In genomic region chr11:68028802-68029475, GRCh38 we compare ENCODE assay signal across 9 cellular contexts. TPM values are rescaled to one million over a fixed set of nuclear protein-coding genes. Genes with fewer than 3 reads are reported as not detected.
DNase-seq lines count a peak whose midpoint lies in the region; ATAC-seq and TF ChIP-seq lines count a peak whose summit lies in the region.
"Had no signal": no experiment of that assay in that cellular context is flagged by ENCODE, and none has a peak within 500 bp of the region (broad histone marks: within the 10 kb centered on the region; RNA-seq: fewer than 3 reads in every experiment).

No MANE protein-coding gene starts in this region.

- H3K27ac ChIP-seq in KOPT-K1 (ENCODE audit: low read depth, low read length, poor library complexity, severe bottlenecking) (peak overlapping the region; percentile 81), esophagus muscularis mucosa (replicated peaks in 1 of 4) (no peak overlapping the region)
- H3K27ac ChIP-seq: right atrium auricular region had no signal

- no peak for TF ChIP-seq CTCF in Caco-2 (IDR thresholded peaks at IDR 0.05; ENCODE audit: insufficient read depth in 1 of 2, low read depth in 1 of 2, low read length in 1 of 2, severe bottlenecking in 1 of 2, unreplicated experiment in 1 of 2)
- TF ChIP-seq CTCF in esophagus muscularis mucosa (IDR thresholded peaks at IDR 0.05), result no peak

- H3K36me3 Mint-ChIP-seq in Caco-2 (ENCODE audit: insufficient read depth, unreplicated experiment) (peaks cover 12% of the 10 kb centered on the region), naive B cell (peaks cover 0 to 7% of the 10 kb centered on the region in 2 donors)
- peaks cover 3% of the 10 kb centered on the region for H3K36me3 Mint-ChIP-seq in activated naive CD8-positive, alpha-beta T cell treated with anti-CD3 and anti-CD28 coated beads, Interleukin-2, amount 50 U/mL, for 24 hours (ENCODE audit: low read depth)

- no peaks in the 10 kb centered on the region for H3K9me3 ChIP-seq in Caco-2
- no peaks in the 10 kb centered on the region for H3K9me3 ChIP-seq in KOPT-K1 (ENCODE audit: insufficient read depth, low read length, poor library complexity, severe bottlenecking)
- H3K9me3 ChIP-seq in esophagus muscularis mucosa, result peaks cover 0 to 12% (median 0%) of the 10 kb centered on the region in 4 donors

- no peak for TF ChIP-seq POLR2A in esophagus muscularis mucosa (IDR thresholded peaks at IDR 0.05; ENCODE audit: low read depth)

- ATAC-seq in activated naive CD8-positive, alpha-beta T cell treated with anti-CD3 and anti-CD28 coated beads, Interleukin-2, amount 50 U/mL, for 24 hours, result no peak
- no peak for ATAC-seq in naive B cell (ENCODE audit: low read depth in 2 of 2)
- no peak for ATAC-seq in GM21367 (IDR thresholded peaks at IDR 0.05; ENCODE audit: unreplicated experiment)

- H3K9me3 Mint-ChIP-seq in Caco-2 (ENCODE audit: unreplicated experiment), result no peaks in the 10 kb centered on the region
- H3K9me3 Mint-ChIP-seq in activated naive CD8-positive, alpha-beta T cell treated with anti-CD3 and anti-CD28 coated beads, Interleukin-2, amount 50 U/mL, for 24 hours, result no peaks in the 10 kb centered on the region
- peaks cover 0 to 5% (median 0%) of the 10 kb centered on the region in 7 donors for H3K9me3 Mint-ChIP-seq in naive B cell

- 89% methylated on average over 10 of the region's 12 CpGs for WGBS in esophagus muscularis mucosa

- no TSS peak for BruUV-seq in Caco-2 (replicated peaks; lab: Mats Ljungman, UMichigan)

- no peaks in the 10 kb centered on the region for H3K27me3 ChIP-seq in Caco-2 (replicated peaks; ENCODE audit: control insufficient read depth, insufficient read depth, low read length)
- no peaks in the 10 kb centered on the region for H3K27me3 ChIP-seq in esophagus muscularis mucosa
- H3K27me3 ChIP-seq: right atrium auricular region had no signal

- H3K4me1 ChIP-seq in Caco-2 (peaks cover 13% of the 10 kb centered on the region), esophagus muscularis mucosa (peaks cover 32 to 41% (median 37%) of the 10 kb centered on the region in 4 donors)

- DNase-seq in Caco-2 (no peak), naive B cell (no peak), DMS114 treated with DMSO at 0.1 percent for 48 hours (lab: John Stamatoyannopoulos, UW; ENCODE audit: unreplicated experiment) (no peak), esophagus muscularis mucosa (ENCODE audit: extremely low spot score) (no peak), cardiac septum (ENCODE audit: low spot score) (no peak)
- no peak for DNase-seq in activated naive CD8-positive, alpha-beta T cell treated with anti-CD3 and anti-CD28 coated beads, Interleukin-2, amount 50 U/mL, for 24 hours

- no peak overlapping the region for H3K4me3 ChIP-seq in Caco-2 (ENCODE audit: low read depth, low read length)
- H3K4me3 ChIP-seq in esophagus muscularis mucosa, result no peak overlapping the region

- H3K27ac Mint-ChIP-seq in Caco-2 (ENCODE audit: unreplicated experiment), result peak overlapping the region; percentile 90
- peak overlapping the region; percentile 65 for H3K27ac Mint-ChIP-seq in activated naive CD8-positive, alpha-beta T cell treated with anti-CD3 and anti-CD28 coated beads, Interleukin-2, amount 50 U/mL, for 24 hours
- H3K27ac Mint-ChIP-seq in naive B cell, result no peak overlapping the region

- H3K36me3 ChIP-seq in Caco-2 (ENCODE audit: control insufficient read depth, insufficient read depth, low read length) (peaks cover 2% of the 10 kb centered on the region), KOPT-K1 (ENCODE audit: insufficient read depth, low read length) (peaks cover 22% of the 10 kb centered on the region), esophagus muscularis mucosa (peaks cover 9 to 49% (median 21%) of the 10 kb centered on the region in 4 donors)
- H3K36me3 ChIP-seq: right atrium auricular region had no signal

- H3K4me1 Mint-ChIP-seq in Caco-2 (ENCODE audit: low read depth, unreplicated experiment), result peaks cover 12% of the 10 kb centered on the region
- peaks cover 37% of the 10 kb centered on the region for H3K4me1 Mint-ChIP-seq in activated naive CD8-positive, alpha-beta T cell treated with anti-CD3 and anti-CD28 coated beads, Interleukin-2, amount 50 U/mL, for 24 hours
- H3K4me1 Mint-ChIP-seq in naive B cell, result peaks cover 24 to 27% (median 25%) of the 10 kb centered on the region in 3 donors

- intact Hi-C loops in Caco-2 (cut with micrococcal nuclease; ENCODE audit: unreplicated experiment), result no loop called here
- intact Hi-C loops in esophagus muscularis mucosa (cut with DNase I), result no loop called here
- intact Hi-C loops in cardiac septum (cut with DNase I), result no loop called here

- H3K27me3 Mint-ChIP-seq in Caco-2 (ENCODE audit: insufficient read depth, unreplicated experiment), result no peaks in the 10 kb centered on the region
- no peaks in the 10 kb centered on the region for H3K27me3 Mint-ChIP-seq in activated naive CD8-positive, alpha-beta T cell treated with anti-CD3 and anti-CD28 coated beads, Interleukin-2, amount 50 U/mL, for 24 hours
- peaks cover 0 to 5% (median 0%) of the 10 kb centered on the region in 3 donors for H3K27me3 Mint-ChIP-seq in naive B cell

- H3K4me3 Mint-ChIP-seq in Caco-2 (ENCODE audit: unreplicated experiment), result no peak overlapping the region
- peak overlapping the region; percentile 95 for H3K4me3 Mint-ChIP-seq in activated naive CD8-positive, alpha-beta T cell treated with anti-CD3 and anti-CD28 coated beads, Interleukin-2, amount 50 U/mL, for 24 hours
- H3K4me3 Mint-ChIP-seq in naive B cell, result peak overlapping the region; percentile 5 to 100 (median 90)

- POLR2A ChIA-PET in Caco-2 (lab: Charles Lee), result no interaction called here

- CTCF ChIA-PET in Caco-2 (lab: Charles Lee), result interaction anchor here (0.7 kb wide), 1 partner anchor 13 kb away, joined by 3 read pairs; no protein-coding TSS in a partner anchor

- no peak for TF ChIP-seq EP300 in esophagus muscularis mucosa (IDR thresholded peaks at IDR 0.05)

RNA-seq across cellular contexts. Expression of gene NDUFS8, which starts 1.5 kb away (rescaled TPM):
- total RNA-seq in Caco-2 (2022), result 309 and 334 TPM in 2 replicates
- 100 to 1,000 TPM; 110 to 130 (median 119) TPM for polyA plus RNA-seq in naive B cell (ENCODE audit: low read depth in 6 of 6)
- total RNA-seq in esophagus muscularis mucosa, result 100 to 1,000 TPM; 178 to 271 (median 198) TPM
- 315 TPM for total RNA-seq in cardiac septum

RNA-seq across cellular contexts. Expression of gene TCIRG1, which starts 9.9 kb away (rescaled TPM):
- total RNA-seq in Caco-2 (2022), result 2.7 and 2.8 TPM in 2 replicates
- polyA plus RNA-seq in naive B cell (ENCODE audit: low read depth in 6 of 6), result 10 to 100 TPM; 16.4 to 44.9 (median 26.6) TPM
- total RNA-seq in esophagus muscularis mucosa, result 100 to 1,000 TPM in 1 of 4 donors, 10 to 100 TPM in 3; 61.6 to 124 (median 81.4) TPM
- total RNA-seq in cardiac septum, result 26.5 TPM

RNA-seq across cellular contexts. Expression of gene ALDH3B1, which starts 18.8 kb away (rescaled TPM):
- total RNA-seq in Caco-2 (2022) (8.2 and 9.1 TPM in 2 replicates), esophagus muscularis mucosa (10 to 100 TPM; 10.6 to 17.2 (median 12.6) TPM), cardiac septum (5.1 TPM)
- polyA plus RNA-seq in naive B cell (ENCODE audit: low read depth in 6 of 6), result under 1 TPM in 5 of 6 donors, not detected in 1; 0.33 to 0.94 (median 0.67) TPM

RNA-seq across cellular contexts. Expression of gene UNC93B1, which starts 25.0 kb away (rescaled TPM):
- total RNA-seq in Caco-2 (2022), result 26.5 and 29.3 TPM in 2 replicates
- 100 to 1,000 TPM in 3 of 6 donors, 10 to 100 TPM in 3; 93.5 to 149 (median 103) TPM for polyA plus RNA-seq in naive B cell (ENCODE audit: low read depth in 6 of 6)
- 10 to 100 TPM; 16.6 to 38.4 (median 31.6) TPM for total RNA-seq in esophagus muscularis mucosa
- total RNA-seq in cardiac septum, result 5.3 TPM

Comparison
In these comparisons a context has a peak if more than half of its experiments do, and no peak if none do; other contexts are left out.
1. H3K27ac Mint-ChIP-seq: peak in Caco-2 (single experiment) and activated naive CD8-positive, alpha-beta T cell treated with anti-CD3 and anti-CD28 coated beads, Interleukin-2, amount 50 U/mL, for 24 hours (single experiment); none in naive B cell (0 of 6).